Comparison of ENCODE assay signal across 8 cellular contexts in the genomic region with DNA sequence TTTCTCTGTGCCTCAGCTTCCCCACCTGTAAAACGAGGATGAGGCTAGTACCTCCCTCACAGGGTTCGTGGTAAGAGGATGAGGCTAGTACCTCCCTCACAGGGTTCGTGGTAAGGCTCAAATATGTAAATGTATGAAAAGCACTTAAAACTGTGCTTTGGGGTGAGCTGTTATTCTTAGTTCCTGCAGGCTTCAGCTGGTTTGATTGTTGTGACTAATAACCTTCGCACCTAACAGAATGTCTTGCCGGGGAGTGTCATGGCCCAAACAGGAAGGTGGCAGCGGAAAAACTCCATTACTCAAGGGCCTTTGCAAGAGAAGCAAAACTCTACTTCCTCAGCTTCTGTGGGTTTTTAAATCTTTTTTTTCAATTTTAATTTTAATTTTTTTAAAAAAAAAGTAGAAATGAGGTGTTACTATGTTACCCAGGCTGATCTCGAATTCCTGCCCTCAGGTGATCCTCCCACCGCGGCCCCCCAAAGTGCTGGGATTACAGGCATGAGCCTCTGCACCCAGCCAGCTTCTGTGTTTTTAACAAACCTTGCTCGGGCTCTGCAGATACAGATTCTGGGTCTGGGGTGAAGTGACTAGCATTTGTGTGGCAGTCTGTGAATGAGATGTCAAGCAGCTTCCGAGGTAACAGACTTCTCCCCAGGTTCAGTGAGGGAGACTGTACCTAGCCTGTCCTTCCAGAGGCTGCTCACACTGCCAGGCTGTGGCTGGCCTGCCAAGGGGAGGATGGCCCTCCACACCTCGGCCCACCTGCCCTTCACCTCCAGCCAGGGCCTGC.
DNase-seq lines count a peak whose midpoint lies in the region; ATAC-seq and TF ChIP-seq lines count a peak whose summit lies in the region.

No MANE protein-coding gene starts in this region.

- no peaks in the 10 kb centered on the region for H3K9me3 Mint-ChIP-seq in activated CD4-positive, alpha-beta T cell treated with anti-CD3 and anti-CD28 coated beads, Interleukin-2, amount 10 ng/mL, durations not matched to agents 24 days and 14 days
- H3K9me3 Mint-ChIP-seq in glutamatergic neuron (ENCODE audit: unreplicated experiment): peaks cover 10% of the 10 kb centered on the region
- H3K9me3 Mint-ChIP-seq in type B pancreatic cell: no peaks in the 10 kb centered on the region

- H3K27ac Mint-ChIP-seq in activated CD4-positive, alpha-beta T cell treated with anti-CD3 and anti-CD28 coated beads, Interleukin-2, amount 10 ng/mL, durations not matched to agents 24 days and 14 days: peak overlapping the region; percentile 94
- peak overlapping the region; percentile 38 for H3K27ac Mint-ChIP-seq in glutamatergic neuron (ENCODE audit: unreplicated experiment)
- peak overlapping the region; percentile 48 for H3K27ac Mint-ChIP-seq in type B pancreatic cell

- peak; percentile 22 for DNase-seq in NK-92 treated with Interleukin-12 subunit alpha and Interleukin-12 subunit beta, amount 100 ng/mL, for 24 hours (lab: John Stamatoyannopoulos, UW)
- no peak for DNase-seq in NK-92 (lab: John Stamatoyannopoulos, UW; ENCODE audit: unreplicated experiment)
- peak; percentile 89 for DNase-seq in activated CD4-positive, alpha-beta T cell treated with anti-CD3 and anti-CD28 coated beads, Interleukin-2, amount 10 ng/mL, durations not matched to agents 24 days and 14 days
- DNase-seq in glutamatergic neuron: no peak
- no peak for DNase-seq in type B pancreatic cell (ENCODE audit: extremely low spot score, unreplicated experiment)
- no peak for DNase-seq in NCI-H146 treated with DMSO at 0.1 percent for 48 hours (lab: John Stamatoyannopoulos, UW; ENCODE audit: unreplicated experiment)
- DNase-seq in epidermal melanocyte (ENCODE audit: insufficient read length, low spot score): no peak

- intact Hi-C loops in activated CD4-positive, alpha-beta T cell treated with anti-CD3 and anti-CD28 coated beads, Interleukin-2, amount 10 ng/mL, durations not matched to agents 24 days and 14 days (cut with micrococcal nuclease): loop anchor here (5.0 kb wide), 1 partner anchor 182 kb away; the partner anchor contains the start of gene EVI2B

- peaks cover 62% of the 10 kb centered on the region for H3K4me1 Mint-ChIP-seq in activated CD4-positive, alpha-beta T cell treated with anti-CD3 and anti-CD28 coated beads, Interleukin-2, amount 10 ng/mL, durations not matched to agents 24 days and 14 days
- H3K4me1 Mint-ChIP-seq in glutamatergic neuron (ENCODE audit: low read depth, unreplicated experiment) (peaks cover 47% of the 10 kb centered on the region), type B pancreatic cell (ENCODE audit: unreplicated experiment) (peaks cover 55% of the 10 kb centered on the region)

- peaks cover 6% of the 10 kb centered on the region for H3K36me3 Mint-ChIP-seq in activated CD4-positive, alpha-beta T cell treated with anti-CD3 and anti-CD28 coated beads, Interleukin-2, amount 10 ng/mL, durations not matched to agents 24 days and 14 days (ENCODE audit: low read depth)
- H3K36me3 Mint-ChIP-seq in glutamatergic neuron (ENCODE audit: unreplicated experiment): no peaks in the 10 kb centered on the region
- H3K36me3 Mint-ChIP-seq in type B pancreatic cell: peaks cover 3% of the 10 kb centered on the region

- peak overlapping the region; percentile 62 for H3K4me3 Mint-ChIP-seq in activated CD4-positive, alpha-beta T cell treated with anti-CD3 and anti-CD28 coated beads, Interleukin-2, amount 10 ng/mL, durations not matched to agents 24 days and 14 days
- H3K4me3 Mint-ChIP-seq in glutamatergic neuron (ENCODE audit: unreplicated experiment) (no peak overlapping the region), type B pancreatic cell (no peak overlapping the region)

- H3K27me3 Mint-ChIP-seq in activated CD4-positive, alpha-beta T cell treated with anti-CD3 and anti-CD28 coated beads, Interleukin-2, amount 10 ng/mL, durations not matched to agents 24 days and 14 days: no peaks in the 10 kb centered on the region
- H3K27me3 Mint-ChIP-seq in glutamatergic neuron (ENCODE audit: unreplicated experiment) (peaks cover 9% of the 10 kb centered on the region), type B pancreatic cell (peaks cover 8% of the 10 kb centered on the region)

- ATAC-seq in HG03521 (IDR thresholded peaks at IDR 0.05; ENCODE audit: unreplicated experiment): peak; percentile 47

- TF ChIP-seq CTCF in glutamatergic neuron (IDR thresholded peaks at IDR 0.05; ENCODE audit: partially characterized antibody, unreplicated experiment): no peak
- TF ChIP-seq CTCF in type B pancreatic cell (conservative IDR thresholded peaks at IDR 0.05): no peak

Comparison
In these comparisons a context has a peak if more than half of its experiments do, and no peak if none do; other contexts are left out.
1. DNase-seq: peak in NK-92 treated with Interleukin-12 subunit alpha and Interleukin-12 subunit beta, amount 100 ng/mL, for 24 hours (single experiment) and activated CD4-positive, alpha-beta T cell treated with anti-CD3 and anti-CD28 coated beads, Interleukin-2, amount 10 ng/mL, durations not matched to agents 24 days and 14 days (single experiment); none in NK-92 (single experiment), glutamatergic neuron (single experiment), type B pancreatic cell (single experiment), NCI-H146 treated with DMSO at 0.1 percent for 48 hours (single experiment) and epidermal melanocyte (single experiment).
2. H3K27ac Mint-ChIP-seq: peak in every context shown above with its lines; median percentile 94 in activated CD4-positive, alpha-beta T cell treated with anti-CD3 and anti-CD28 coated beads, Interleukin-2, amount 10 ng/mL, durations not matched to agents 24 days and 14 days; 48 in type B pancreatic cell; 38 in glutamatergic neuron.